Comparison of ENCODE assay signal across 8 cellular contexts in genomic region chr1:231603598-231604275, GRCh38. TPM values are rescaled to one million over a fixed set of nuclear protein-coding genes. Genes with fewer than 3 reads are reported as not detected.
DNase-seq lines count a peak whose midpoint lies in the region; ATAC-seq, FAIRE-seq and TF ChIP-seq lines count a peak whose summit lies in the region.

No MANE protein-coding gene starts in this region.

- intact Hi-C loops in activated CD4-positive, alpha-beta T cell treated with anti-CD3 and anti-CD28 coated beads for 36 hours (cut with DNase I, micrococcal nuclease): loop anchor here (1.0 to 5.0 kb wide), 6 partner anchors 75 to 363 kb away; partner anchors contain the start of genes EGLN1 (in 2 of the 2), GNPAT (in 1 of the 2) and TSNAX (in 1 of the 2)
- intact Hi-C loops in HepG2 (cut with micrococcal nuclease; ENCODE audit: unreplicated experiment): loop anchor here (1.0 kb wide), 2 partner anchors 88 to 288 kb away; no protein-coding TSS in a partner anchor

- peak overlapping the region; percentile 73 for H3K4me3 Mint-ChIP-seq in activated CD4-positive, alpha-beta T cell treated with anti-CD3 and anti-CD28 coated beads for 36 hours

- peak overlapping the region; percentile 58 for H2AFZ ChIP-seq in HepG2 (ENCODE audit: low read length)

- no peaks in the 10 kb centered on the region for H3K27me3 Mint-ChIP-seq in activated CD4-positive, alpha-beta T cell treated with anti-CD3 and anti-CD28 coated beads for 36 hours

- no peaks in the 10 kb centered on the region for H3K9me3 Mint-ChIP-seq in activated CD4-positive, alpha-beta T cell treated with anti-CD3 and anti-CD28 coated beads for 36 hours (ENCODE audit: low read depth)

- 1% methylated on average over 8 of the region's 8 CpGs for WGBS in HepG2 (ENCODE audit: low lambda C conversion rate)

- no peaks in the 10 kb centered on the region for H3K27me3 ChIP-seq in HepG2 (ENCODE audit: control insufficient read depth in 1 of 2, insufficient read depth in 2 of 2, low read length in 2 of 2)

- peaks cover 5% of the 10 kb centered on the region for H3K4me1 Mint-ChIP-seq in activated CD4-positive, alpha-beta T cell treated with anti-CD3 and anti-CD28 coated beads for 36 hours

- POLR2A ChIA-PET in activated CD4-positive, alpha-beta T cell treated with anti-CD3 and anti-CD28 coated beads for 36 hours (lab: Charles Lee): no interaction called here
- POLR2A ChIA-PET in HepG2 (lab: Yijun Ruan, JAX): interaction anchor here (0.7 to 0.9 kb wide), 2 partner anchors 71 to 182 kb away, joined by 3 read pairs; partner anchors contain the start of gene EGLN1

- no peak for TF ChIP-seq POLR2A in HepG2 (IDR thresholded peaks at IDR 0.05; ENCODE audit: insufficient read depth in 1 of 2, low read depth in 2 of 2, low read length in 2 of 2)

- CTCF ChIA-PET in activated CD4-positive, alpha-beta T cell treated with anti-CD3 and anti-CD28 coated beads for 36 hours (lab: Charles Lee): interaction anchor here (0.6 to 3.5 kb wide), 17 partner anchors 8 to 292 kb away, joined by 3 to 14 read pairs (median 3); no protein-coding TSS in a partner anchor
- CTCF ChIA-PET in HepG2 (lab: Yijun Ruan, JAX; ENCODE audit: low intra/inter-chr PET ratio, low total read pairs): interaction anchor here (0.7 to 2.0 kb wide), 3 partner anchors 13 to 288 kb away, joined by 3 to 15 read pairs (median 10); no protein-coding TSS in a partner anchor

- no peak for TF ChIP-seq EP300 in HepG2 (IDR thresholded peaks at IDR 0.05; ENCODE audit: low read depth in 2 of 2, low read length in 2 of 2)
- TF ChIP-seq EP300 in HepG2 (CRISPR knock-in tag; IDR thresholded peaks at IDR 0.05; ENCODE audit: borderline replicate concordance): no peak

- no peaks in the 10 kb centered on the region for H3K36me3 ChIP-seq in HepG2 (replicated peaks in 1 of 2; ENCODE audit: control insufficient read depth in 1 of 2, insufficient read depth in 2 of 2, low read length in 2 of 2)

- H3K9ac ChIP-seq in HepG2 (ENCODE audit: insufficient read depth, low read depth, low read length): peak overlapping the region; percentile 31; the same call in 1 of the 2 replicates

- DNase-seq in activated CD4-positive, alpha-beta T cell treated with anti-CD3 and anti-CD28 coated beads for 36 hours: peak; percentile 50
- no peak for DNase-seq in activated CD4-positive, alpha-beta T cell treated with anti-CD3 and anti-CD28 coated beads, Interleukin-2, amount 50 U/mL, for 1 hour
- no peak for DNase-seq in HFF-Myc (ENCODE audit: extremely low read depth, low read depth)
- peak; percentile 66 to 85 (median 73) for DNase-seq in NCI-H1417 (lab: John Stamatoyannopoulos, UW)
- peak; percentile 92 for DNase-seq in SKM-1 treated with dmso at 0.1 percent for 144 hours (lab: John Stamatoyannopoulos, UW; ENCODE audit: unreplicated experiment)
- peak; percentile 42 for DNase-seq in cerebellum (ENCODE audit: low spot score)
- peak; percentile 69 for DNase-seq in HepG2 (ENCODE audit: low spot score)
- DNase-seq in superior temporal gyrus (ENCODE audit: extremely low spot score): peak; percentile 91

- H3K27ac ChIP-seq in HepG2 (ENCODE audit: extremely low read length, insufficient read depth, low read length): peak overlapping the region; percentile 9

- peak overlapping the region; percentile 98 for H3K4me2 ChIP-seq in HepG2 (ENCODE audit: low read depth, low read length)

- H3K9me3 ChIP-seq in HepG2 (ENCODE audit: low read length): no peaks in the 10 kb centered on the region

- H3K4me1 ChIP-seq in HepG2 (ENCODE audit: insufficient read depth, low read length): peaks cover 12% of the 10 kb centered on the region; the same call in 1 of the 2 replicates

- BruUV-seq in HepG2 (replicated peaks; lab: Mats Ljungman, UMichigan): no TSS peak

- H3K36me3 Mint-ChIP-seq in activated CD4-positive, alpha-beta T cell treated with anti-CD3 and anti-CD28 coated beads for 36 hours (ENCODE audit: low read depth): no peaks in the 10 kb centered on the region

- H4K20me1 ChIP-seq in HepG2 (ENCODE audit: insufficient read depth, low read length): no peaks in the 10 kb centered on the region

- peak; percentile 40 for FAIRE-seq in HepG2 (lab: Jason Lieb, UNC)

- in situ Hi-C loops in HepG2 (cut with HindIII; ENCODE audit: extremely low pct_ligation_motif_present, low pct_unique_long_range_greater_than_20kb): loop anchor here (5.0 kb wide), 1 partner anchor 246 kb away; no protein-coding TSS in a partner anchor

- TF ChIP-seq RAD21 in HepG2 (CRISPR knock-in tag; IDR thresholded peaks at IDR 0.05): peak; percentile 61

- H3K4me3 ChIP-seq in HFF-Myc (replicated peaks; ENCODE audit: low read depth, low read length) (peak overlapping the region; percentile 38), HepG2 (replicated peaks in 1 of 3; ENCODE audit: insufficient read depth in 1 of 3, low read depth in 2 of 3, low read length in 3 of 3) (peak overlapping the region; percentile 55 to 77 (median 75))

- TF ChIP-seq CTCF in HFF-Myc (IDR thresholded peaks at IDR 0.05; ENCODE audit: low read depth, low read length, missing control alignments): peak; percentile 62
- TF ChIP-seq CTCF in HepG2 (CRISPR knock-in tag; IDR thresholded peaks at IDR 0.05): peak; percentile 65

- H3K27ac Mint-ChIP-seq in activated CD4-positive, alpha-beta T cell treated with anti-CD3 and anti-CD28 coated beads for 36 hours: peak overlapping the region; percentile 80

- peak; percentile 85 for ATAC-seq in activated CD4-positive, alpha-beta T cell treated with anti-CD3 and anti-CD28 coated beads for 36 hours
- ATAC-seq in HepG2: peak; percentile 88

- H3K79me2 ChIP-seq in HepG2 (ENCODE audit: insufficient read depth, low read length): no peaks in the 10 kb centered on the region

TF ChIP-seq in HepG2, 621 proteins besides CTCF, POLR2A, EP300 and RAD21 (continues in another document):
- TF ChIP-seq ARID4A (CRISPR knock-in tag; IDR thresholded peaks at IDR 0.05; ENCODE audit: borderline replicate concordance): peak; percentile 27; the same call in 1 of the 2 replicates
- 0 out of 2 replicates have a peak, but pooled peaks have one; percentile 17 for TF ChIP-seq ZNF644 (CRISPR knock-in tag; IDR thresholded peaks at IDR 0.05; ENCODE audit: low read depth)

RNA-seq across cellular contexts. Expression of gene DISC1, which starts 22.9 kb away (rescaled TPM):
- total RNA-seq in activated CD4-positive, alpha-beta T cell treated with anti-CD3 and anti-CD28 coated beads for 36 hours: 1 to 10 TPM; 1.9 to 3.8 TPM
- 25.5 TPM for total RNA-seq in cerebellum
- total RNA-seq in HepG2 (2016; rRNA removed; fragmentation: Illumina TruSeq; extraction: Trizol): 3.1 and 4.2 TPM in 2 replicates
- 3.2 and 3.7 TPM in 2 replicates for total RNA-seq in HepG2 (2016; cell fraction: cytosol; rRNA removed; fragmentation: Illumina TruSeq; extraction: Trizol; ENCODE audit: low read depth)
- total RNA-seq in HepG2 (2016; cell fraction: insoluble cytoplasmic fraction; rRNA removed; fragmentation: Illumina TruSeq; extraction: Trizol): 2.7 and 3.2 TPM in 2 replicates
- 2.0 and 2.1 TPM in 2 replicates for total RNA-seq in HepG2 (2016; cell fraction: membrane; rRNA removed; fragmentation: Illumina TruSeq; extraction: Trizol)
- 11.7 and 13.7 TPM in 2 replicates for total RNA-seq in HepG2 (2016; cell fraction: nucleus; rRNA removed; fragmentation: Illumina TruSeq; extraction: Trizol)
- 4.0 and 4.6 TPM in 2 replicates for polyA plus RNA-seq in HepG2 (2011; rRNA removed)
- polyA plus RNA-seq in HepG2 (2011; cell fraction: cytosol; rRNA removed): 2.4 and 2.6 TPM in 2 replicates
- polyA plus RNA-seq in HepG2 (2011; cell fraction: nucleus; rRNA removed): 8.2 and 12.2 TPM in 2 replicates
- polyA plus RNA-seq in HepG2 (2012): 1.7 and 1.9 TPM in 2 replicates
- 0.10 and 0.16 TPM in 2 replicates for polyA plus RNA-seq in HepG2 (2016; cell fraction: cytosol; fragmentation: Illumina TruSeq; extraction: Trizol; ENCODE audit: low read depth)
- polyA plus RNA-seq in HepG2 (2016; cell fraction: insoluble cytoplasmic fraction; fragmentation: Illumina TruSeq; extraction: Trizol; ENCODE audit: low read depth): 1.5 and 1.7 TPM in 2 replicates
- 0.24 and 0.28 TPM in 2 replicates for polyA plus RNA-seq in HepG2 (2016; cell fraction: membrane; fragmentation: Illumina TruSeq; extraction: Trizol; ENCODE audit: low read depth)
- 2.9 and 3.5 TPM in 2 replicates for polyA plus RNA-seq in HepG2 (2016; cell fraction: nucleus; fragmentation: Illumina TruSeq; extraction: Trizol; ENCODE audit: insufficient read depth, low read depth)
- polyA minus RNA-seq in HepG2 (2011; rRNA and poly(A)+ RNA removed; ENCODE audit: low replicate concordance): 0.05 and 38.4 TPM in 2 replicates
- polyA minus RNA-seq in HepG2 (2011; cell fraction: cytosol; rRNA and poly(A)+ RNA removed): 4.8 and 5.2 TPM in 2 replicates
- 51.5 and 66.8 TPM in 2 replicates for polyA minus RNA-seq in HepG2 (2011; cell fraction: nucleus; rRNA and poly(A)+ RNA removed)

Comparison
In these comparisons a context has a peak if more than half of its experiments do, and no peak if none do; other contexts are left out.
1. DNase-seq: peak in activated CD4-positive, alpha-beta T cell treated with anti-CD3 and anti-CD28 coated beads for 36 hours (single experiment), NCI-H1417 (3 of 3), SKM-1 treated with dmso at 0.1 percent for 144 hours (single experiment), cerebellum (single experiment), HepG2 (single experiment) and superior temporal gyrus (single experiment); none in activated CD4-positive, alpha-beta T cell treated with anti-CD3 and anti-CD28 coated beads, Interleukin-2, amount 50 U/mL, for 1 hour (single experiment) and HFF-Myc (single experiment).